8 cellular contexts compared by ENCODE assay signal in genomic region chr7:47978790-47979144, GRCh38. TPM values are rescaled to one million over a fixed set of nuclear protein-coding genes. Genes with fewer than 3 reads are reported as not detected.
DNase-seq lines count a peak whose midpoint lies in the region; ATAC-seq and TF ChIP-seq lines count a peak whose summit lies in the region.

No MANE protein-coding gene starts in this region.

- peaks cover 38% of the 10 kb centered on the region for H3K4me1 Mint-ChIP-seq in activated naive CD8-positive, alpha-beta T cell treated with anti-CD3 and anti-CD28 coated beads, Interleukin-2, amount 50 U/mL, for 24 hours

- TF ChIP-seq CTCF in kidney epithelial cell (IDR thresholded peaks at IDR 0.05; ENCODE audit: insufficient read depth, low read length, poor library complexity, severe bottlenecking), result no peak
- TF ChIP-seq CTCF in suprapubic skin (IDR thresholded peaks at IDR 0.05), result no peak

- H3K36me3 ChIP-seq in kidney epithelial cell (ENCODE audit: control insufficient read depth, insufficient read depth, low read length), result peaks cover 1% of the 10 kb centered on the region
- peaks cover 46% of the 10 kb centered on the region for H3K36me3 ChIP-seq in suprapubic skin

- no peak for ATAC-seq in activated naive CD8-positive, alpha-beta T cell treated with anti-CD3 and anti-CD28 coated beads, Interleukin-2, amount 50 U/mL, for 24 hours
- ATAC-seq in GM21619 (IDR thresholded peaks at IDR 0.05; ENCODE audit: unreplicated experiment), result no peak

- peaks cover 14% of the 10 kb centered on the region for H3K4me1 ChIP-seq in suprapubic skin

- H3K27me3 Mint-ChIP-seq in activated naive CD8-positive, alpha-beta T cell treated with anti-CD3 and anti-CD28 coated beads, Interleukin-2, amount 50 U/mL, for 24 hours, result no peaks in the 10 kb centered on the region

- H3K4me3 ChIP-seq in kidney epithelial cell (ENCODE audit: low read depth, low read length), result peak overlapping the region; percentile 84
- H3K4me3 ChIP-seq in suprapubic skin, result peak overlapping the region; percentile 62

- H3K27ac Mint-ChIP-seq in activated naive CD8-positive, alpha-beta T cell treated with anti-CD3 and anti-CD28 coated beads, Interleukin-2, amount 50 U/mL, for 24 hours, result peak overlapping the region; percentile 98

- no peak for TF ChIP-seq POLR2A in suprapubic skin (IDR thresholded peaks at IDR 0.05)

- peak overlapping the region; percentile 97 for H3K4me3 Mint-ChIP-seq in activated naive CD8-positive, alpha-beta T cell treated with anti-CD3 and anti-CD28 coated beads, Interleukin-2, amount 50 U/mL, for 24 hours

- DNase-seq in NCI-H1105 treated with DMSO at 0.1 percent for 48 hours (lab: John Stamatoyannopoulos, UW), result peak; percentile 7
- DNase-seq in NCI-H1105 (lab: John Stamatoyannopoulos, UW), result no peak
- DNase-seq in activated naive CD8-positive, alpha-beta T cell treated with anti-CD3 and anti-CD28 coated beads, Interleukin-2, amount 50 U/mL, for 24 hours, result no peak
- DNase-seq in kidney epithelial cell (ENCODE audit: low read depth), result no peak
- DNase-seq in suprapubic skin (ENCODE audit: low spot score in 2 of 2), result no peak
- DNase-seq in amniotic stem cell (lab: John Stamatoyannopoulos, UW), result no peak
- no peak for DNase-seq in activated effector memory CD4-positive, alpha-beta T cell treated with anti-CD3 and anti-CD28 coated beads, Interleukin-2, amount 50 U/mL, for 16 hours

- H3K27me3 ChIP-seq in kidney epithelial cell (ENCODE audit: control insufficient read depth, insufficient read depth, low read length), result no peaks in the 10 kb centered on the region
- H3K27me3 ChIP-seq in suprapubic skin, result no peaks in the 10 kb centered on the region

- no peaks in the 10 kb centered on the region for H3K9me3 Mint-ChIP-seq in activated naive CD8-positive, alpha-beta T cell treated with anti-CD3 and anti-CD28 coated beads, Interleukin-2, amount 50 U/mL, for 24 hours

- WGBS in suprapubic skin, result 6% methylated on average over 4 of the region's 4 CpGs

- H3K9me3 ChIP-seq in suprapubic skin, result no peaks in the 10 kb centered on the region

- H3K36me3 Mint-ChIP-seq in activated naive CD8-positive, alpha-beta T cell treated with anti-CD3 and anti-CD28 coated beads, Interleukin-2, amount 50 U/mL, for 24 hours (ENCODE audit: low read depth), result peaks cover 38% of the 10 kb centered on the region

- TF ChIP-seq EP300 in suprapubic skin (IDR thresholded peaks at IDR 0.05), result no peak

- peak overlapping the region; percentile 84 for H3K27ac ChIP-seq in suprapubic skin

RNA-seq across cellular contexts. Expression of gene HUS1, which starts 0.6 kb away (rescaled TPM):
- 12.0 and 13.4 TPM in 2 replicates for total RNA-seq in kidney epithelial cell
- 10 to 100 TPM; 14.4 to 56.2 (median 21.5) TPM for total RNA-seq in suprapubic skin

RNA-seq across cellular contexts. Expression of gene PKD1L1, which starts 30.5 kb away (rescaled TPM):
- 0.08 and 0.14 TPM in 2 replicates for total RNA-seq in kidney epithelial cell
- 1 to 10 TPM in 1 of 4 donors, under 1 TPM in 1, not detected in 2; 0.11 to 2.6 TPM for total RNA-seq in suprapubic skin

RNA-seq across cellular contexts. Expression of gene SUN3, which starts 50.1 kb away (rescaled TPM):
- not detected in 2 replicates for total RNA-seq in kidney epithelial cell
- not detected for total RNA-seq in suprapubic skin

RNA-seq across cellular contexts. Expression of gene C7orf57, which starts 56.6 kb away (rescaled TPM):
- total RNA-seq in kidney epithelial cell, result 0.34 TPM in 1 of 2 replicates, not detected in the other
- total RNA-seq in suprapubic skin, result not detected
